8 cellular contexts compared by ENCODE assay signal in genomic region chr7:112206238-112207105, GRCh38. TPM values are rescaled to one million over a fixed set of nuclear protein-coding genes. Genes with fewer than 3 reads are reported as not detected.
A peak's percentile ranks its signal among the peaks of the same experiment; 100 is the strongest.
DNase-seq lines count a peak whose midpoint lies in the region; ATAC-seq and TF ChIP-seq lines count a peak whose summit lies in the region.

DOCK4 (minus strand) TSS chr7:112206399; CDS start chr7:112206138, 261 bp downstream.
ZNF277 (plus strand) TSS chr7:112206695; CDS start chr7:112206717, 22 bp downstream.

- H3K36me3 ChIP-seq in upper lobe of left lung = no peaks in the 10 kb centered on the region

- TF ChIP-seq EP300 in upper lobe of left lung (IDR thresholded peaks at IDR 0.05) = no peak

- no peaks in the 10 kb centered on the region for H3K9me3 ChIP-seq in upper lobe of left lung

- peak; percentile 48 for TF ChIP-seq POLR2A in GM15510 (IDR thresholded peaks at IDR 0.05; ENCODE audit: borderline replicate concordance, extremely low read depth, insufficient read length)
- peak; percentile 48 to 98 (median 83) for TF ChIP-seq POLR2A in upper lobe of left lung (IDR thresholded peaks at IDR 0.05)

- ATAC-seq in HG02884 (IDR thresholded peaks at IDR 0.05; ENCODE audit: unreplicated experiment) = peak; percentile 90
- peak; percentile 95 to 97 for ATAC-seq in left cardiac atrium
- ATAC-seq in upper lobe of left lung (ENCODE audit: low FRiP score in 2 of 2) = peak; percentile 97 to 98

- H3K4me3 ChIP-seq in upper lobe of left lung = peak within 1 kb of the TSS; percentile 75 to 97 (median 85)

- no peak for TF ChIP-seq CTCF in upper lobe of left lung (IDR thresholded peaks at IDR 0.05)

- H3K27me3 ChIP-seq in upper lobe of left lung = no peaks in the 10 kb centered on the region

- peaks cover 26 to 34% (median 31%) of the 10 kb centered on the region in 4 donors for H3K4me1 ChIP-seq in upper lobe of left lung

- intact Hi-C loops in left cardiac atrium (cut with DNase I) (loop anchor here in 1 of 2 donors (10.0 kb wide), 4 partner anchors 72 to 252 kb away; no protein-coding TSS in a partner anchor), posterior vena cava (cut with DNase I) (no loop called here)

- DNase-seq in NCI-H146 treated with DMSO at 0.1 percent for 48 hours (lab: John Stamatoyannopoulos, UW; ENCODE audit: unreplicated experiment) (peak; percentile 98), T-helper 1 cell (peak; percentile 96 to 100 (median 98)), amygdala (lab: John Stamatoyannopoulos, UW) (peak; percentile 94 to 100 (median 99)), left cardiac atrium (peak; percentile 99), posterior vena cava (ENCODE audit: low spot score) (peak; percentile 100), upper lobe of left lung (peak; percentile 98)

- 0% methylated on average over 6 to 60 of the region's 73 CpGs for whole genome bisulfite sequencing in upper lobe of left lung, 2 donors

- peak within 1 kb of the TSS; percentile 87 to 90 (median 88) for H3K27ac ChIP-seq in upper lobe of left lung

RNA-seq across cellular contexts. Expression of gene DOCK4, which starts in this region (rescaled TPM):
- total RNA-seq in left cardiac atrium (10 to 100 TPM; 17.1 to 19.3 TPM), posterior vena cava (10 to 100 TPM; 26.1 TPM), upper lobe of left lung (100 to 1,000 TPM in 3 of 6 donors, 10 to 100 TPM in 3; 53.6 to 166 (median 100) TPM)

RNA-seq across cellular contexts. Expression of gene ZNF277, which starts in this region (rescaled TPM):
- total RNA-seq in left cardiac atrium = 10 to 100 TPM; 14.9 to 16.2 TPM
- 10 to 100 TPM; 15.0 to 19.8 TPM for total RNA-seq in posterior vena cava
- total RNA-seq in upper lobe of left lung = 10 to 100 TPM; 20.8 to 63.1 (median 34.8) TPM

Comparison
In these comparisons a context has a peak if more than half of its experiments do, and no peak if none do; other contexts are left out.
1. Peak in every context shown above with its lines: DNase-seq, ATAC-seq, H3K4me3 ChIP-seq and H3K27ac ChIP-seq.